ENCODE assay signal across 11 cellular contexts in the genomic region with DNA sequence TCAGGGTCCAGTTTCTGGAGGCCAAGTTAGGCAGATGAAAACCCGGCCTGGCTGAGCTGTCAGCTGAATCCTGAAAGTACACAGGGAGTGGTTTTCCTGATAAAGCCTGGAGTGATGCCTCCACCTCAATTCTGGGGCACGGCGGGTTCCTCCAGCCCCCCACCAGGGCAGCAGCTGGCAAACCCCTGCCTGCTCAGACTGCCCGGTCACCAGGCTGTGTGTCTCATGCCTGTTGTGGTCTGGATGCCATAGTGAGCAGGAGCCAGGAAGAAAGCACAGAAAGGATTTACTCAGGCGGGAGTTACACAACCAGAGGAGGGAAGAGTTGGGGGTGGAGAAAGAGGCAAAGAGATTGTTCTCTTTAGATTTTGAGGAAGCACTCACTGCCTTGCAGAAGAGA.
DNase-seq lines count a peak whose midpoint lies in the region; ATAC-seq, FAIRE-seq and TF ChIP-seq lines count a peak whose summit lies in the region.
"Had no signal": no experiment of that assay in that cellular context is flagged by ENCODE, and none has a peak within 500 bp of the region (broad histone marks: within the 10 kb centered on the region; RNA-seq: fewer than 3 reads in every experiment).

No MANE protein-coding gene starts in this region.

- H3K27ac ChIP-seq in endothelial cell of umbilical vein (ENCODE audit: insufficient read depth, low read depth, low read length) (no peak overlapping the region), aorta (ENCODE audit: low read depth in 1 of 2, low read length in 2 of 2) (peak overlapping the region in 1 of 2 donors; percentile 46)

- H3K4me3 ChIP-seq in endothelial cell of umbilical vein (replicated peaks in 1 of 3; ENCODE audit: insufficient read depth in 1 of 3, low read depth in 1 of 3, low read length in 3 of 3) (no peak overlapping the region), aorta (ENCODE audit: low read length in 2 of 2) (no peak overlapping the region)

- no peak overlapping the region for H3K4me3 Mint-ChIP-seq in T-helper 2 cell treated with Interferon-gamma antibody and Interleukin-4, amounts not matched to agents 5 μg/mL and 100 μg/mL, for 36 hours
- H3K4me3 Mint-ChIP-seq: B cell had no signal

- H3K9me1 ChIP-seq in endothelial cell of umbilical vein (replicated peaks; ENCODE audit: control insufficient read depth, extremely low read depth, insufficient read depth, low read length) = no peaks in the 10 kb centered on the region

- POLR2A ChIA-PET in endothelial cell of umbilical vein (lab: Charles Lee) = no interaction called here

- FAIRE-seq in endothelial cell of umbilical vein (lab: Jason Lieb, UNC) = peak; percentile 12

- TF ChIP-seq POLR2A in endothelial cell of umbilical vein (IDR thresholded peaks at IDR 0.05; ENCODE audit: low read depth, low read length) = no peak

- no peak overlapping the region for H3K9ac ChIP-seq in endothelial cell of umbilical vein (replicated peaks; ENCODE audit: extremely low read depth, insufficient read depth, low read length)

- H2AFZ ChIP-seq in endothelial cell of umbilical vein (ENCODE audit: low read depth, low read length) = no peak overlapping the region

- DNase-seq in Right ventricle myocardium inferior (ENCODE audit: missing footprints) (peak; percentile 70), cardiac septum (ENCODE audit: low spot score) (no peak), endothelial cell of umbilical vein (ENCODE audit: low read depth, low spot score) (no peak), myocyte (ENCODE audit: low read depth) (peak; percentile 94), aorta (peak; percentile 78 to 79)
- no peak for DNase-seq in T-helper 2 cell treated with Interferon-gamma antibody and Interleukin-4, amounts not matched to agents 5 μg/mL and 100 μg/mL, for 36 hours (ENCODE audit: low spot score)
- DNase-seq in effector CD4-positive, alpha-beta T cell = no peak
- DNase-seq: cortex of kidney had no signal

- no peaks in the 10 kb centered on the region for H3K36me3 Mint-ChIP-seq in T-helper 2 cell treated with Interferon-gamma antibody and Interleukin-4, amounts not matched to agents 5 μg/mL and 100 μg/mL, for 36 hours (ENCODE audit: low read depth)

- BruUV-seq in endothelial cell of umbilical vein (replicated peaks; lab: Mats Ljungman, UMichigan) = no TSS peak

- H3K4me1 ChIP-seq in endothelial cell of umbilical vein (ENCODE audit: control insufficient read depth, extremely low read depth, insufficient read depth, low read length) (peaks cover 9% of the 10 kb centered on the region), aorta (ENCODE audit: control insufficient read depth in 1 of 2, insufficient read depth in 2 of 2, low read length in 2 of 2) (no peaks in the 10 kb centered on the region)

- ATAC-seq in Right ventricle myocardium inferior = peak; percentile 78
- ATAC-seq in aorta (ENCODE audit: low FRiP score) = peak; percentile 83
- ATAC-seq in GM18861 (IDR thresholded peaks at IDR 0.05; ENCODE audit: unreplicated experiment) = no peak
- ATAC-seq: activated CD4-positive, CD25-positive, alpha-beta regulatory T cell treated with anti-CD3 and anti-CD28 coated beads, Interleukin-2, amount 50 U/mL, for 24 hours had no signal

- H3K27me3 Mint-ChIP-seq in T-helper 2 cell treated with Interferon-gamma antibody and Interleukin-4, amounts not matched to agents 5 μg/mL and 100 μg/mL, for 36 hours (ENCODE audit: low read depth) = peaks cover 7% of the 10 kb centered on the region

- no peaks in the 10 kb centered on the region for H3K79me2 ChIP-seq in endothelial cell of umbilical vein (ENCODE audit: control insufficient read depth, insufficient read depth, low read length)

- H3K27ac Mint-ChIP-seq in T-helper 2 cell treated with Interferon-gamma antibody and Interleukin-4, amounts not matched to agents 5 μg/mL and 100 μg/mL, for 36 hours = no peak overlapping the region
- H3K27ac Mint-ChIP-seq: B cell had no signal

- no peaks in the 10 kb centered on the region for H3K9me3 Mint-ChIP-seq in T-helper 2 cell treated with Interferon-gamma antibody and Interleukin-4, amounts not matched to agents 5 μg/mL and 100 μg/mL, for 36 hours

- WGBS in aorta, 2 donors = 2 to 4% methylated on average over 5 of the region's 5 CpGs

- H3K9me3 ChIP-seq in endothelial cell of umbilical vein (replicated peaks; ENCODE audit: control insufficient read depth, insufficient read depth, low read length) (no peaks in the 10 kb centered on the region), aorta (ENCODE audit: control insufficient read depth, low read length) (no peaks in the 10 kb centered on the region)

- TF ChIP-seq CTCF in endothelial cell of umbilical vein (IDR thresholded peaks at IDR 0.05; ENCODE audit: extremely low read depth in 1 of 2, insufficient read depth in 1 of 2, low read depth in 1 of 2, low read length in 2 of 2) = no peak

- no peak overlapping the region for H3K4me2 ChIP-seq in endothelial cell of umbilical vein (ENCODE audit: insufficient read depth, low read length)

- CTCF ChIA-PET in endothelial cell of umbilical vein (lab: Charles Lee) = interaction anchor here (0.7 to 7.1 kb wide), 73 partner anchors 10 to 843 kb away, joined by 3 to 191 read pairs (median 4); a partner anchor contains a TSS

- H3K27me3 ChIP-seq in endothelial cell of umbilical vein (ENCODE audit: control insufficient read depth in 2 of 2, insufficient read depth in 2 of 2, low read length in 2 of 2) = no peaks in the 10 kb centered on the region
- no peaks in the 10 kb centered on the region for H3K27me3 ChIP-seq in aorta (ENCODE audit: control insufficient read depth in 1 of 2, insufficient read depth in 2 of 2, low read length in 1 of 2)

- intact Hi-C loops in Right ventricle myocardium inferior (cut with DNase I) = loop anchor here (2.0 to 5.0 kb wide), 2 partner anchors 67 to 214 kb away; a partner anchor contains a TSS
- intact Hi-C loops in cardiac septum (cut with DNase I) = loop anchor here (5.0 kb wide), 1 partner anchor 212 kb away; no protein-coding TSS in a partner anchor
- intact Hi-C loops in endothelial cell of umbilical vein (cut with micrococcal nuclease) = loop anchor here (2.0 to 5.0 kb wide), 4 partner anchors 46 to 127 kb away; no protein-coding TSS in a partner anchor
- intact Hi-C loops in aorta (cut with DNase I) = loop anchor here (2.0 to 5.0 kb wide), 4 partner anchors 62 to 558 kb away; a partner anchor contains a TSS

- H3K36me3 ChIP-seq in endothelial cell of umbilical vein (ENCODE audit: control insufficient read depth in 2 of 2, extremely low read depth in 1 of 2, insufficient read depth in 2 of 2, low read length in 2 of 2) (peaks cover 0 to 7% of the 10 kb centered on the region in 2 experiments), aorta (ENCODE audit: control insufficient read depth in 1 of 2, insufficient read depth in 2 of 2, low read length in 1 of 2) (no peaks in the 10 kb centered on the region)

- no peaks in the 10 kb centered on the region for H4K20me1 ChIP-seq in endothelial cell of umbilical vein (replicated peaks; ENCODE audit: control insufficient read depth, extremely low read depth, insufficient read depth, low read length)

- H3K4me1 Mint-ChIP-seq in T-helper 2 cell treated with Interferon-gamma antibody and Interleukin-4, amounts not matched to agents 5 μg/mL and 100 μg/mL, for 36 hours (ENCODE audit: low read depth) = no peaks in the 10 kb centered on the region
- H3K4me1 Mint-ChIP-seq: B cell had no signal

- dilution Hi-C loops in endothelial cell of umbilical vein (cut with MboI; ENCODE audit: extremely low pct_ligation_motif_present, low sequenced_read_pairs) = no loop called here

TF ChIP-seq in endothelial cell of umbilical vein, 7 proteins besides CTCF, POLR2A, EP300 and RAD21:
- TF ChIP-seq MYC (IDR thresholded peaks at IDR 0.05; ENCODE audit: low read depth, low read length) = no peak
- no peak for TF ChIP-seq POLR2AphosphoS5 (IDR thresholded peaks at IDR 0.05; ENCODE audit: insufficient read depth, low read depth, low read length)
- no peak for TF ChIP-seq EZH2 (IDR thresholded peaks at IDR 0.05; ENCODE audit: borderline replicate concordance, low read depth, low read length, severe bottlenecking)
- no peak for TF ChIP-seq GATA2 (IDR thresholded peaks at IDR 0.05; ENCODE audit: insufficient read depth, insufficient read length, low read depth, low read length)
- TF ChIP-seq, protein P1, sequence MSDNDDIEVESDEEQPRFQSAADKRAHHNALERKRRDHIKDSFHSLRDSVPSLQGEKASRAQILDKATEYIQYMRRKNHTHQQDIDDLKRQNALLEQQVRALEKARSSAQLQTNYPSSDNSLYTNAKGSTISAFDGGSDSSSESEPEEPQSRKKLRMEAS (IDR thresholded peaks at IDR 0.05; ENCODE audit: insufficient read depth, insufficient read length) = no peak
- no peak for TF ChIP-seq JUN (IDR thresholded peaks at IDR 0.05; ENCODE audit: borderline replicate concordance, insufficient read depth, insufficient read length, low read depth)
- TF ChIP-seq FOS (IDR thresholded peaks at IDR 0.05; ENCODE audit: borderline replicate concordance, insufficient read depth, low read length) = no peak

Comparison
In these comparisons a context has a peak if more than half of its experiments do, and no peak if none do; other contexts are left out.
1. DNase-seq: peak in Right ventricle myocardium inferior (single experiment), myocyte (single experiment) and aorta (2 of 2); none in cardiac septum (single experiment), endothelial cell of umbilical vein (single experiment), T-helper 2 cell treated with Interferon-gamma antibody and Interleukin-4, amounts not matched to agents 5 μg/mL and 100 μg/mL, for 36 hours (single experiment) and effector CD4-positive, alpha-beta T cell (single experiment).